1 cellular context compared by ENCODE assay signal in genomic region chr2:202418027-202418426, GRCh38.
TF ChIP-seq lines count a peak whose summit lies in the region.

No MANE protein-coding gene starts in this region.

TF ChIP-seq in WTC11, 78 proteins besides CTCF, POLR2A, EP300 and RAD21 (continued from another document):
- no peak for TF ChIP-seq AR (CRISPR knock-in tag; IDR thresholded peaks at IDR 0.05)
- TF ChIP-seq FOXK1 (CRISPR knock-in tag; IDR thresholded peaks at IDR 0.05), result no peak
- TF ChIP-seq NFATC4 (CRISPR knock-in tag; IDR thresholded peaks at IDR 0.05), result no peak
- TF ChIP-seq ATF3 (CRISPR knock-in tag; conservative IDR thresholded peaks at IDR 0.05), result no peak
- no peak for TF ChIP-seq NR3C1 (CRISPR knock-in tag; conservative IDR thresholded peaks at IDR 0.05; ENCODE audit: low read depth)
- no peak for TF ChIP-seq GTF2I (CRISPR knock-in tag; conservative IDR thresholded peaks at IDR 0.05)
- no peak for TF ChIP-seq NFYB (CRISPR knock-in tag; conservative IDR thresholded peaks at IDR 0.05; ENCODE audit: low read depth)
- TF ChIP-seq EMX1 (CRISPR knock-in tag; IDR thresholded peaks at IDR 0.05), result no peak
- TF ChIP-seq USF1 (CRISPR knock-in tag; IDR thresholded peaks at IDR 0.05), result no peak
- TF ChIP-seq SOX15 (CRISPR knock-in tag; IDR thresholded peaks at IDR 0.05), result no peak
- TF ChIP-seq FOXP1 (CRISPR knock-in tag; IDR thresholded peaks at IDR 0.05; ENCODE audit: borderline replicate concordance), result no peak
- TF ChIP-seq ERG (CRISPR knock-in tag; IDR thresholded peaks at IDR 0.05), result no peak
- no peak for TF ChIP-seq ATF6 (CRISPR knock-in tag; IDR thresholded peaks at IDR 0.05)
TF ChIP-seq in WTC11: peak in this region for 0.
